12 cellular contexts compared by ENCODE assay signal in the genomic region with DNA sequence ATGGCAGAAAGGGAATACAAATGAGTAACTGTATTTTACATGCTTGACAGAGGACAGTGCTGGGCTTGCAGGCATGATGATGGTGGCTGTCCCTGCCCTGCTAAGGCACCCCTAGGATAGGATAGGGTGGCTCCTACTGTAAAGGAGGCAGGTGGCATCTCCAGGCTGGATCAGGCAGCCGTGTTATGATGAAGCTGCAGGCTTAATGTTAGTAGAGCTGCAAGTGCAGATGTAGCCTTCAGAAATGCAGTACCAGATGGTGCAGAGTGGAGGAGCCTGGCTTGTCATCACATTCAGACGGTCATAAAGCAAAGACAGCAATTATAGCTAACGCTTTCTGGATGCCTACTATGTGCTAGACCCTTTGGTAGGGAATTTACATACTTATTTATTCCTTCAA.
"Had no signal": no experiment of that assay in that cellular context is flagged by ENCODE, and none has a peak within 500 bp of the region (broad histone marks: within the 10 kb centered on the region; RNA-seq: fewer than 3 reads in every experiment).

No MANE protein-coding gene starts in this region.

- ATAC-seq: activated T-cell treated with anti-CD3 and anti-CD28 coated beads, Interleukin-2, amount 50 U/mL, for 72 hours; foreskin keratinocyte; natural killer cell treated with Interleukin-12 subunit alpha and Interleukin-12 subunit beta and Interleukin-15 and Interleukin-18, amount 100 ng/mL, for 72 hours; psoas muscle had no signal

- H3K9me3 ChIP-seq: psoas muscle had no signal

- H3K4me3 ChIP-seq: cardiac muscle cell, psoas muscle had no signal

- DNase-seq: activated CD4-positive, alpha-beta memory T cell treated with anti-CD3 and anti-CD28 coated beads for 36 hours; activated T-cell treated with anti-CD3 and anti-CD28 coated beads, Interleukin-2, amount 50 U/mL, for 72 hours; aorta; psoas muscle; stimulated activated CD4-positive, alpha-beta T cell treated with anti-CD3 and anti-CD28 coated beads, Interleukin-12 subunit alpha, Interleukin-12 subunit beta, amount 100 ng/mL, for 4 hours; stimulated activated naive CD4-positive, alpha-beta T cell; T-helper 9 cell; trophoblast cell had no signal

- H3K27me3 ChIP-seq: cardiac muscle cell had no signal

- H3K36me3 ChIP-seq: cardiac muscle cell had no signal

- H3K27ac ChIP-seq: cardiac muscle cell, foreskin keratinocyte, psoas muscle had no signal

- H3K4me1 ChIP-seq: foreskin keratinocyte, psoas muscle had no signal

- FAIRE-seq: endothelial cell of umbilical vein had no signal
